In genomic region chr4:78603384-78603783, GRCh38 we compare ENCODE assay signal across 29 cellular contexts.
"Had no signal": no experiment of that assay in that cellular context is flagged by ENCODE, and none has a peak within 500 bp of the region (broad histone marks: within the 10 kb centered on the region; RNA-seq: fewer than 3 reads in every experiment).

No MANE protein-coding gene starts in this region.

- FAIRE-seq: colon, endometrium, endothelial cell of umbilical vein, frontal cortex had no signal

- H3K9me3 ChIP-seq: colonic mucosa, esophagus muscularis mucosa, esophagus squamous epithelium, gastrocnemius medialis, gastroesophageal sphincter, heart left ventricle, heart right ventricle had no signal

- H3K4me3 ChIP-seq: colonic mucosa, coronary artery, dorsolateral prefrontal cortex, esophagus muscularis mucosa, esophagus squamous epithelium, gastrocnemius medialis, gastroesophageal sphincter, heart left ventricle, heart right ventricle had no signal

- H3K9me3 Mint-ChIP-seq: dendritic cell treated with granulocyte-macrophage colony-stimulating factor and Interleukin-4, amounts not matched to agents 40 ng/mL and 50 ng/mL, for 4 days; effector memory CD8-positive, alpha-beta T cell; endodermal cell had no signal

- DNase-seq: colonic mucosa; cortex of kidney; dermis blood vessel endothelial cell; dorsolateral prefrontal cortex; effector CD4-positive, alpha-beta T cell; effector CD8-positive, alpha-beta T cell; effector memory CD4-positive, alpha-beta T cell; effector memory CD8-positive, alpha-beta T cell; endodermal cell; erythroblast; esophagus squamous epithelium; foreskin fibroblast; foreskin keratinocyte; foreskin melanocyte; gastrocnemius medialis; glutamatergic neuron; head of caudate nucleus; heart left ventricle; heart right ventricle had no signal

- H3K36me3 ChIP-seq: gastrocnemius medialis had no signal

- H3K4me3 Mint-ChIP-seq: dendritic cell treated with granulocyte-macrophage colony-stimulating factor and Interleukin-4, amounts not matched to agents 40 ng/mL and 50 ng/mL, for 4 days; effector memory CD8-positive, alpha-beta T cell; endodermal cell had no signal

- H3K27ac Mint-ChIP-seq: dendritic cell treated with granulocyte-macrophage colony-stimulating factor and Interleukin-4, amounts not matched to agents 40 ng/mL and 50 ng/mL, for 4 days; effector memory CD8-positive, alpha-beta T cell; endodermal cell had no signal

- H3K27me3 Mint-ChIP-seq: dendritic cell treated with granulocyte-macrophage colony-stimulating factor and Interleukin-4, amounts not matched to agents 40 ng/mL and 50 ng/mL, for 4 days had no signal

- H3K27me3 ChIP-seq: colonic mucosa, esophagus muscularis mucosa, esophagus squamous epithelium, foreskin keratinocyte, gastrocnemius medialis, gastroesophageal sphincter, heart left ventricle, heart right ventricle had no signal

- ATAC-seq: effector memory CD8-positive, alpha-beta T cell; esophagus mucosa; foreskin keratinocyte; gastrocnemius medialis; gastroesophageal sphincter had no signal

- H3K4me1 ChIP-seq: colonic mucosa, esophagus squamous epithelium, foreskin keratinocyte, gastrocnemius medialis, gastroesophageal sphincter had no signal

- H3K27ac ChIP-seq: colonic mucosa, coronary artery, dorsolateral prefrontal cortex, epithelial cell of prostate, esophagus muscularis mucosa, esophagus squamous epithelium, foreskin keratinocyte, gastrocnemius medialis, gastroesophageal sphincter, heart left ventricle, heart right ventricle had no signal
